In genomic region chr10:119007211-119007574, GRCh38 we compare ENCODE assay signal across 22 cellular contexts. TPM values are rescaled to one million over a fixed set of nuclear protein-coding genes. Genes with fewer than 3 reads are reported as not detected.
DNase-seq lines count a peak whose midpoint lies in the region; ATAC-seq and TF ChIP-seq lines count a peak whose summit lies in the region.
"Had no signal": no experiment of that assay in that cellular context is flagged by ENCODE, and none has a peak within 500 bp of the region (broad histone marks: within the 10 kb centered on the region; RNA-seq: fewer than 3 reads in every experiment).

No MANE protein-coding gene starts in this region.

- H3K27ac Mint-ChIP-seq in activated T-helper 17 cell treated with anti-CD3 and anti-CD28 coated beads, Interleukin-2, amount 50 U/mL, for 72 hours, result no peak overlapping the region
- H3K27ac Mint-ChIP-seq: effector memory CD8-positive, alpha-beta T cell; neural progenitor cell had no signal

- H3K27me3 ChIP-seq in hepatocyte (no peaks in the 10 kb centered on the region), smooth muscle cell (ENCODE audit: low read depth) (no peaks in the 10 kb centered on the region)
- H3K27me3 ChIP-seq: ascending aorta, neural progenitor cell, tibial nerve had no signal

- H3K4me1 ChIP-seq in hepatocyte (ENCODE audit: insufficient read depth) (peaks cover 12% of the 10 kb centered on the region), smooth muscle cell (ENCODE audit: low read depth) (no peaks in the 10 kb centered on the region)
- H3K4me1 ChIP-seq: neural progenitor cell, spleen had no signal

- H3K4me3 ChIP-seq in hepatocyte (no peak overlapping the region), smooth muscle cell (no peak overlapping the region)
- H3K4me3 ChIP-seq: ascending aorta, neural progenitor cell, spleen, tibial nerve had no signal

- H3K4me3 Mint-ChIP-seq in activated T-helper 17 cell treated with anti-CD3 and anti-CD28 coated beads, Interleukin-2, amount 50 U/mL, for 72 hours, result no peak overlapping the region
- H3K4me3 Mint-ChIP-seq: effector memory CD8-positive, alpha-beta T cell; neural progenitor cell; stimulated activated naive CD8-positive, alpha-beta T cell treated with anti-CD3 and anti-CD28 coated beads, Interleukin-15, amount 100 ng/mL, for 72 hours had no signal

- H3K9me2 ChIP-seq in hepatocyte (replicated peaks; ENCODE audit: insufficient read depth), result no peaks in the 10 kb centered on the region

- no peak overlapping the region for H3K9ac ChIP-seq in smooth muscle cell (ENCODE audit: low read depth)
- H3K9ac ChIP-seq: neural progenitor cell had no signal

- no peaks in the 10 kb centered on the region for H3F3A ChIP-seq in smooth muscle cell (ENCODE audit: low read depth)

- ATAC-seq in activated T-helper 17 cell treated with anti-CD3 and anti-CD28 coated beads, Interleukin-2, amount 50 U/mL, for 72 hours (replicated peaks), result no peak
- ATAC-seq: effector memory CD8-positive, alpha-beta T cell; stimulated activated naive CD8-positive, alpha-beta T cell treated with anti-CD3 and anti-CD28 coated beads, Interleukin-15, amount 100 ng/mL, for 72 hours had no signal

- POLR2A ChIA-PET in RWPE1 (lab: Yijun Ruan, JAX; ENCODE audit: low non-redundant PET), result interaction anchor here (0.6 kb wide), 1 partner anchor 13 kb away, joined by 4 read pairs; no protein-coding TSS in a partner anchor

- peak overlapping the region; percentile 1 for H3K4me2 ChIP-seq in hepatocyte
- peak overlapping the region; percentile 63 for H3K4me2 ChIP-seq in smooth muscle cell
- H3K4me2 ChIP-seq: neural progenitor cell had no signal

- H3K36me3 ChIP-seq in hepatocyte (replicated peaks; ENCODE audit: insufficient read depth, low read depth) (no peaks in the 10 kb centered on the region), smooth muscle cell (ENCODE audit: low read depth) (no peaks in the 10 kb centered on the region)
- H3K36me3 ChIP-seq: ascending aorta, neural progenitor cell, spleen, tibial nerve had no signal

- H3K4me1 Mint-ChIP-seq in activated T-helper 17 cell treated with anti-CD3 and anti-CD28 coated beads, Interleukin-2, amount 50 U/mL, for 72 hours, result no peaks in the 10 kb centered on the region
- H3K4me1 Mint-ChIP-seq: stimulated activated naive CD8-positive, alpha-beta T cell treated with anti-CD3 and anti-CD28 coated beads, Interleukin-15, amount 100 ng/mL, for 72 hours had no signal

- DNase-seq in DMS53 treated with DMSO at 0.1 percent for 48 hours (lab: John Stamatoyannopoulos, UW; ENCODE audit: unreplicated experiment), result peak; percentile 34
- no peak for DNase-seq in DMS53 (lab: John Stamatoyannopoulos, UW)
- DNase-seq in RWPE1 (ENCODE audit: low spot score), result no peak
- no peak for DNase-seq in hepatocyte (ENCODE audit: low spot score)
- no peak for DNase-seq in smooth muscle cell (lab: John Stamatoyannopoulos, UW; ENCODE audit: unreplicated experiment)
- no peak for DNase-seq in NCI-H1092 treated with DMSO at 0.1 percent for 48 hours (lab: John Stamatoyannopoulos, UW)
- no peak for DNase-seq in activated CD4-positive, alpha-beta T cell treated with anti-CD3 and anti-CD28 coated beads for 4 hours
- DNase-seq: activated CD4-positive, alpha-beta T cell treated with anti-CD3 and anti-CD28 coated beads for 1 hour; activated CD8-positive, alpha-beta memory T cell treated with anti-CD3 and anti-CD28 coated beads for 24 hours; activated naive CD4-positive, alpha-beta T cell treated with anti-CD3 and anti-CD28 coated beads, Interleukin-2, amount 50 U/mL, for 16 hours; activated T-cell treated with anti-CD3 and anti-CD28 coated beads, Interleukin-2, amount 50 U/mL, for 48 hours; effector memory CD8-positive, alpha-beta T cell; NCI-H1417; NK-92 treated with Interleukin-12 subunit alpha and Interleukin-12 subunit beta, amount 100 ng/mL, for 24 hours; spleen; stimulated activated CD4-positive, alpha-beta T cell treated with anti-CD3 and anti-CD28 coated beads, Interleukin-4, amount 100 ng/mL, for 4 hours; stimulated activated naive CD8-positive, alpha-beta T cell treated with anti-CD3 and anti-CD28 coated beads, Interleukin-15, amount 100 ng/mL, for 72 hours had no signal

- no peaks in the 10 kb centered on the region for H4K20me1 ChIP-seq in hepatocyte (ENCODE audit: insufficient read depth, poor library complexity, severe bottlenecking)
- H4K20me1 ChIP-seq in smooth muscle cell (ENCODE audit: low read depth), result peaks cover 5% of the 10 kb centered on the region

- H2AFZ ChIP-seq in hepatocyte, result no peak overlapping the region
- no peak overlapping the region for H2AFZ ChIP-seq in smooth muscle cell (ENCODE audit: low read depth)
- H2AFZ ChIP-seq: neural progenitor cell had no signal

- H3K9me3 ChIP-seq in hepatocyte (ENCODE audit: low read depth) (no peaks in the 10 kb centered on the region), smooth muscle cell (replicated peaks; ENCODE audit: low read depth) (no peaks in the 10 kb centered on the region)
- H3K9me3 ChIP-seq: ascending aorta, spleen, tibial nerve had no signal

- CTCF ChIA-PET in RWPE1 (lab: Yijun Ruan, JAX), result no interaction called here

- no peak for TF ChIP-seq CTCF in RWPE1 (conservative IDR thresholded peaks at IDR 0.05; ENCODE audit: low read depth)
- no peak for TF ChIP-seq CTCF in hepatocyte (IDR thresholded peaks at IDR 0.05; ENCODE audit: poor library complexity)
- TF ChIP-seq CTCF in smooth muscle cell (IDR thresholded peaks at IDR 0.05; ENCODE audit: borderline replicate concordance, insufficient read depth, poor library complexity, severe bottlenecking), result no peak

- peak overlapping the region; percentile 60; the same call in 1 of the 2 replicates for H3K27ac ChIP-seq in RWPE1
- no peak overlapping the region for H3K27ac ChIP-seq in hepatocyte
- H3K27ac ChIP-seq in smooth muscle cell (ENCODE audit: low read depth), result peak overlapping the region; percentile 37
- H3K27ac ChIP-seq: 22Rv1, neural progenitor cell, spleen had no signal

- H3K9me3 Mint-ChIP-seq in activated T-helper 17 cell treated with anti-CD3 and anti-CD28 coated beads, Interleukin-2, amount 50 U/mL, for 72 hours, result no peaks in the 10 kb centered on the region
- H3K9me3 Mint-ChIP-seq: effector memory CD8-positive, alpha-beta T cell; neural progenitor cell; stimulated activated naive CD8-positive, alpha-beta T cell treated with anti-CD3 and anti-CD28 coated beads, Interleukin-15, amount 100 ng/mL, for 72 hours had no signal

- peaks cover 13% of the 10 kb centered on the region for H3K27me3 Mint-ChIP-seq in activated T-helper 17 cell treated with anti-CD3 and anti-CD28 coated beads, Interleukin-2, amount 50 U/mL, for 72 hours

- H3K36me3 Mint-ChIP-seq in activated T-helper 17 cell treated with anti-CD3 and anti-CD28 coated beads, Interleukin-2, amount 50 U/mL, for 72 hours (ENCODE audit: low read depth), result no peaks in the 10 kb centered on the region
- H3K36me3 Mint-ChIP-seq: neural progenitor cell had no signal

- 48% methylated on average over 4 of the region's 4 CpGs for WGBS in hepatocyte (ENCODE audit: low lambda C conversion rate, missing lambda C conversion rate)
- WGBS in smooth muscle cell (ENCODE audit: low lambda C conversion rate), result 43% methylated on average over 4 of the region's 4 CpGs

- no peaks in the 10 kb centered on the region for H3K79me2 ChIP-seq in hepatocyte
- H3K79me2 ChIP-seq in smooth muscle cell (ENCODE audit: low read depth), result no peaks in the 10 kb centered on the region

RNA-seq across cellular contexts. Expression of gene NANOS1, which starts 22.3 kb away (rescaled TPM):
- total RNA-seq in hepatocyte (3.8 and 4.5 TPM in 2 replicates), smooth muscle cell (0.76 and 0.90 TPM in 2 replicates)
- polyA plus RNA-seq in hepatocyte (5.7 and 6.2 TPM in 2 replicates), smooth muscle cell (1.4 and 2.8 TPM in 2 replicates)
- under 1 TPM; 0.11 to 0.30 TPM for total RNA-seq in activated T-helper 17 cell treated with anti-CD3 and anti-CD28 coated beads, Interleukin-2, amount 50 U/mL, for 72 hours
